ENCODE assay signal across 12 cellular contexts in genomic region chr9:130045657-130046450, GRCh38. TPM values are rescaled to one million over a fixed set of nuclear protein-coding genes. Genes with fewer than 3 reads are reported as not detected.
DNase-seq lines count a peak whose midpoint lies in the region; ATAC-seq and TF ChIP-seq lines count a peak whose summit lies in the region.
"Had no signal": no experiment of that assay in that cellular context is flagged by ENCODE, and none has a peak within 500 bp of the region (broad histone marks: within the 10 kb centered on the region; RNA-seq: fewer than 3 reads in every experiment).

No MANE protein-coding gene starts in this region.

- no peak overlapping the region for H3K23ac ChIP-seq in mesenchymal stem cell (ENCODE audit: low read length in 2 of 2)

- CTCF ChIA-PET in naive thymus-derived CD4-positive, alpha-beta T cell (lab: Charles Lee), result interaction anchor here (0.6 to 1.7 kb wide), 4 partner anchors 23 to 662 kb away, joined by 3 to 4 read pairs (median 4); no protein-coding TSS in a partner anchor

- TF ChIP-seq CTCF in CD14-positive monocyte (IDR thresholded peaks at IDR 0.05), result no peak

- WGBS in mesenchymal stem cell, result 92% methylated on average over 2 of the region's 4 CpGs

- H3K14ac ChIP-seq in mesenchymal stem cell (ENCODE audit: low read length in 2 of 2), result no peak overlapping the region

- H4K8ac ChIP-seq in mesenchymal stem cell (ENCODE audit: low read length), result no peak overlapping the region

- H2AK5ac ChIP-seq in mesenchymal stem cell (ENCODE audit: low read length, severe bottlenecking), result no peak overlapping the region

- ATAC-seq in naive thymus-derived CD4-positive, alpha-beta T cell, result no peak

- no peak overlapping the region for H2BK12ac ChIP-seq in mesenchymal stem cell (ENCODE audit: low read length in 2 of 2)

- no peaks in the 10 kb centered on the region for H3K9me3 Mint-ChIP-seq in CD14-positive monocyte
- no peaks in the 10 kb centered on the region for H3K9me3 Mint-ChIP-seq in activated T-helper 1 cell treated with anti-CD3 and anti-CD28 coated beads, Interleukin-12 subunit alpha, Interleukin-12 subunit beta, Interleukin-2, Interleukin-4 antibody, amounts not matched to agents 30 ng/mL and 10 ng/mL and 1 ng/mL, durations not matched to agents 14 hours and 24 hours and 36 hours
- peaks cover 0 to 9% (median 0%) of the 10 kb centered on the region in 11 donors for H3K9me3 Mint-ChIP-seq in naive thymus-derived CD4-positive, alpha-beta T cell

- peaks cover 37% of the 10 kb centered on the region for H3K79me2 ChIP-seq in Karpas-422 (ENCODE audit: low read length)

- H3K27me3 ChIP-seq in Karpas-422 (ENCODE audit: low read length) (no peaks in the 10 kb centered on the region), mesenchymal stem cell (ENCODE audit: control insufficient read depth in 1 of 2, insufficient read depth in 1 of 2, low read length in 2 of 2) (no peaks in the 10 kb centered on the region)
- no peaks in the 10 kb centered on the region for H3K27me3 ChIP-seq in naive thymus-derived CD4-positive, alpha-beta T cell (ENCODE audit: control insufficient read depth in 2 of 2, insufficient read depth in 2 of 2, low read length in 2 of 2)

- H2AFZ ChIP-seq in Karpas-422 (ENCODE audit: low read length) (0 out of 2 replicates have a peak overlapping the region, but pooled peaks have one; percentile 10), mesenchymal stem cell (ENCODE audit: low read depth, low read length) (no peak overlapping the region)

- intact Hi-C loops in CD14-positive monocyte (cut with micrococcal nuclease), result loop anchor here in 1 of 2 donors (10.0 kb wide), 1 partner anchor 81 kb away; no protein-coding TSS in a partner anchor
- intact Hi-C loops in activated T-helper 1 cell treated with anti-CD3 and anti-CD28 coated beads, Interleukin-12 subunit alpha, Interleukin-12 subunit beta, Interleukin-2, Interleukin-4 antibody, amounts not matched to agents 30 ng/mL and 10 ng/mL and 1 ng/mL, durations not matched to agents 14 hours and 24 hours and 36 hours (cut with micrococcal nuclease), result loop anchor here (1.0 kb wide), 1 partner anchor 7 kb away; the partner anchor contains the start of gene GPR107
- intact Hi-C loops in naive thymus-derived CD4-positive, alpha-beta T cell (cut with micrococcal nuclease), result loop anchor here (1.0 to 10.0 kb wide), 3 partner anchors 7 to 1219 kb away; partner anchors contain the start of genes CRAT (in 1 of the 2), GPR107 (in 1 of the 2) and PTPA (in 1 of the 2)

- no peaks in the 10 kb centered on the region for H3K27me3 Mint-ChIP-seq in CD14-positive monocyte (ENCODE audit: low read depth in 3 of 3)
- H3K27me3 Mint-ChIP-seq in activated T-helper 1 cell treated with anti-CD3 and anti-CD28 coated beads, Interleukin-12 subunit alpha, Interleukin-12 subunit beta, Interleukin-2, Interleukin-4 antibody, amounts not matched to agents 30 ng/mL and 10 ng/mL and 1 ng/mL, durations not matched to agents 14 hours and 24 hours and 36 hours (ENCODE audit: insufficient read depth), result no peaks in the 10 kb centered on the region
- peaks cover 0 to 5% (median 0%) of the 10 kb centered on the region in 5 donors for H3K27me3 Mint-ChIP-seq in naive thymus-derived CD4-positive, alpha-beta T cell

- H3K27ac Mint-ChIP-seq in CD14-positive monocyte, result peak overlapping the region; percentile 85 to 97 (median 92)
- H3K27ac Mint-ChIP-seq in activated T-helper 1 cell treated with anti-CD3 and anti-CD28 coated beads, Interleukin-12 subunit alpha, Interleukin-12 subunit beta, Interleukin-2, Interleukin-4 antibody, amounts not matched to agents 30 ng/mL and 10 ng/mL and 1 ng/mL, durations not matched to agents 14 hours and 24 hours and 36 hours, result peak overlapping the region; percentile 91
- H3K27ac Mint-ChIP-seq in naive thymus-derived CD4-positive, alpha-beta T cell, result peak overlapping the region; percentile 55 to 97 (median 87)

- H3K4ac ChIP-seq in mesenchymal stem cell (ENCODE audit: low read depth in 1 of 2, low read length in 2 of 2), result no peak overlapping the region

- no peak for DNase-seq in CD14-positive monocyte (ENCODE audit: low spot score)
- DNase-seq in Karpas-422, result peak; percentile 48
- DNase-seq in activated T-helper 1 cell treated with anti-CD3 and anti-CD28 coated beads, Interleukin-12 subunit alpha, Interleukin-12 subunit beta, Interleukin-2, Interleukin-4 antibody, amounts not matched to agents 30 ng/mL and 10 ng/mL and 1 ng/mL, durations not matched to agents 14 hours and 24 hours and 36 hours (ENCODE audit: low spot score), result no peak
- no peak for DNase-seq in naive thymus-derived CD4-positive, alpha-beta T cell
- DNase-seq in mesenchymal stem cell, result no peak
- no peak for DNase-seq in NCI-H446 (lab: John Stamatoyannopoulos, UW)
- DNase-seq in COLO668 (lab: John Stamatoyannopoulos, UW; ENCODE audit: unreplicated experiment), result no peak
- no peak for DNase-seq in SW480 (ENCODE audit: low spot score)
- DNase-seq: activated effector memory CD4-positive, alpha-beta T cell treated with Interleukin-2 at 50 U/mL for 16 hours; NCI-H345; SW 1271 had no signal

- POLR2A ChIA-PET in naive thymus-derived CD4-positive, alpha-beta T cell (lab: Charles Lee), result interaction anchor here (0.6 to 4.8 kb wide), 12 partner anchors 10 to 221 kb away, joined by 3 to 75 read pairs (median 4); partner anchors contain the start of genes C9orf78 and TOR1A

- no peaks in the 10 kb centered on the region for H4K20me1 ChIP-seq in Karpas-422 (ENCODE audit: insufficient read depth, low read depth, low read length)

- H2BK15ac ChIP-seq in mesenchymal stem cell (ENCODE audit: low read depth, poor library complexity, severe bottlenecking), result no peak overlapping the region

- no peak overlapping the region for H4K91ac ChIP-seq in mesenchymal stem cell (ENCODE audit: low read length)

- peaks cover 37% of the 10 kb centered on the region for H3K4me1 ChIP-seq in Karpas-422 (ENCODE audit: low read length)
- H3K4me1 ChIP-seq in naive thymus-derived CD4-positive, alpha-beta T cell (ENCODE audit: control insufficient read depth in 2 of 2, insufficient read depth in 2 of 2, low read length in 2 of 2), result peaks cover 21 to 25% of the 10 kb centered on the region in 2 donors
- peaks cover 12% of the 10 kb centered on the region for H3K4me1 ChIP-seq in mesenchymal stem cell (ENCODE audit: control insufficient read depth, insufficient read depth, low read depth, low read length)

- H3K4me2 ChIP-seq in Karpas-422 (ENCODE audit: low read depth, low read length, poor library complexity, severe bottlenecking) (peak overlapping the region; percentile 82), mesenchymal stem cell (ENCODE audit: low read length, poor library complexity, severe bottlenecking) (no peak overlapping the region)

- H3K36me3 ChIP-seq in Karpas-422 (ENCODE audit: insufficient read depth, low read length) (no peaks in the 10 kb centered on the region), mesenchymal stem cell (ENCODE audit: control insufficient read depth in 1 of 2, insufficient read depth in 2 of 2, low read depth in 1 of 2, low read length in 2 of 2) (peaks cover 0 to 4% of the 10 kb centered on the region in 2 experiments)
- H3K36me3 ChIP-seq in naive thymus-derived CD4-positive, alpha-beta T cell (ENCODE audit: control insufficient read depth in 2 of 3, insufficient read depth in 3 of 3, low read length in 3 of 3), result peaks cover 0 to 12% (median 0%) of the 10 kb centered on the region in 3 experiments
- H3K36me3 ChIP-seq: thoracic aorta had no signal

- H3K4me3 ChIP-seq in Karpas-422 (ENCODE audit: low read length) (peak overlapping the region; percentile 46), mesenchymal stem cell (ENCODE audit: insufficient read depth in 1 of 2, low read depth in 1 of 2, low read length in 2 of 2) (no peak overlapping the region)
- H3K4me3 ChIP-seq in naive thymus-derived CD4-positive, alpha-beta T cell (ENCODE audit: low read length), result no peak overlapping the region
- H3K4me3 ChIP-seq: thoracic aorta had no signal

- no peaks in the 10 kb centered on the region for H3K36me3 Mint-ChIP-seq in CD14-positive monocyte
- peaks cover 14% of the 10 kb centered on the region for H3K36me3 Mint-ChIP-seq in activated T-helper 1 cell treated with anti-CD3 and anti-CD28 coated beads, Interleukin-12 subunit alpha, Interleukin-12 subunit beta, Interleukin-2, Interleukin-4 antibody, amounts not matched to agents 30 ng/mL and 10 ng/mL and 1 ng/mL, durations not matched to agents 14 hours and 24 hours and 36 hours (ENCODE audit: low read depth)
- peaks cover 0 to 12% (median 6%) of the 10 kb centered on the region in 5 donors for H3K36me3 Mint-ChIP-seq in naive thymus-derived CD4-positive, alpha-beta T cell

- H2BK5ac ChIP-seq in mesenchymal stem cell (ENCODE audit: low read depth, low read length, poor library complexity, severe bottlenecking), result no peak overlapping the region

- H3K9ac ChIP-seq in Karpas-422 (ENCODE audit: low read length), result peak overlapping the region; percentile 62
- H3K9ac ChIP-seq in mesenchymal stem cell (ENCODE audit: low read length), result no peak overlapping the region

- H3K4me3 Mint-ChIP-seq in CD14-positive monocyte, result peak overlapping the region; percentile 43 to 86
- peak overlapping the region; percentile 70 for H3K4me3 Mint-ChIP-seq in activated T-helper 1 cell treated with anti-CD3 and anti-CD28 coated beads, Interleukin-12 subunit alpha, Interleukin-12 subunit beta, Interleukin-2, Interleukin-4 antibody, amounts not matched to agents 30 ng/mL and 10 ng/mL and 1 ng/mL, durations not matched to agents 14 hours and 24 hours and 36 hours
- peak overlapping the region in 9 of 10 donors; percentile 67 to 100 (median 87) for H3K4me3 Mint-ChIP-seq in naive thymus-derived CD4-positive, alpha-beta T cell

- peaks cover 36% of the 10 kb centered on the region for H3K4me1 Mint-ChIP-seq in CD14-positive monocyte
- H3K4me1 Mint-ChIP-seq in activated T-helper 1 cell treated with anti-CD3 and anti-CD28 coated beads, Interleukin-12 subunit alpha, Interleukin-12 subunit beta, Interleukin-2, Interleukin-4 antibody, amounts not matched to agents 30 ng/mL and 10 ng/mL and 1 ng/mL, durations not matched to agents 14 hours and 24 hours and 36 hours (ENCODE audit: low read depth), result peaks cover 44% of the 10 kb centered on the region
- peaks cover 24 to 53% (median 44%) of the 10 kb centered on the region in 7 donors for H3K4me1 Mint-ChIP-seq in naive thymus-derived CD4-positive, alpha-beta T cell

- H3K9me2 ChIP-seq in Karpas-422 (replicated peaks; ENCODE audit: insufficient read depth, low read length), result no peaks in the 10 kb centered on the region

- H3K79me1 ChIP-seq in mesenchymal stem cell (replicated peaks; ENCODE audit: low read length, poor library complexity, severe bottlenecking), result peaks cover 11% of the 10 kb centered on the region

- H2BK120ac ChIP-seq in mesenchymal stem cell (ENCODE audit: low read depth, low read length), result no peak overlapping the region

- H3K9me3 ChIP-seq in Karpas-422 (ENCODE audit: low read length), result no peaks in the 10 kb centered on the region
- H3K9me3 ChIP-seq in naive thymus-derived CD4-positive, alpha-beta T cell (ENCODE audit: control insufficient read depth in 2 of 3, low read length in 3 of 3), result no peaks in the 10 kb centered on the region
- H3K9me3 ChIP-seq in mesenchymal stem cell (ENCODE audit: control insufficient read depth, low read length), result no peaks in the 10 kb centered on the region
- H3K9me3 ChIP-seq: thoracic aorta had no signal

- H3K18ac ChIP-seq in mesenchymal stem cell (ENCODE audit: low read depth in 1 of 2, low read length in 2 of 2), result no peak overlapping the region

- H3K27ac ChIP-seq in Karpas-422 (ENCODE audit: low read length) (peak overlapping the region; percentile 93), mesenchymal stem cell (ENCODE audit: low read length, poor library complexity, severe bottlenecking) (no peak overlapping the region)
- no peak overlapping the region for H3K27ac ChIP-seq in naive thymus-derived CD4-positive, alpha-beta T cell (ENCODE audit: low read depth, low read length)
- H3K27ac ChIP-seq: thoracic aorta had no signal

RNA-seq across cellular contexts. Expression of gene FNBP1, which starts 2.9 kb away (rescaled TPM):
- polyA plus RNA-seq in CD14-positive monocyte, result 10 to 100 TPM; 51.4 to 60.7 TPM
- 205 and 280 TPM in 2 replicates for total RNA-seq in Karpas-422 (2014; rRNA removed; shearing (Covaris generic); ENCODE audit: low replicate concordance)
- total RNA-seq in activated T-helper 1 cell treated with anti-CD3 and anti-CD28 coated beads, Interleukin-12 subunit alpha, Interleukin-12 subunit beta, Interleukin-2, Interleukin-4 antibody, amounts not matched to agents 30 ng/mL and 10 ng/mL and 1 ng/mL, durations not matched to agents 14 hours and 24 hours and 36 hours, result 195 and 202 TPM in 2 replicates
- total RNA-seq in naive thymus-derived CD4-positive, alpha-beta T cell, result 100 to 1,000 TPM; 160 to 207 (median 174) TPM
- 100 to 1,000 TPM; 138 to 160 TPM for polyA plus RNA-seq in naive thymus-derived CD4-positive, alpha-beta T cell
- polyA plus RNA-seq in mesenchymal stem cell (2013, experiment 1 of 2), result 47.4 TPM
- 45.8 TPM for polyA plus RNA-seq in mesenchymal stem cell (2013, experiment 2 of 2)

RNA-seq across cellular contexts. Expression of gene GPR107, which starts 7.9 kb away (rescaled TPM):
- polyA plus RNA-seq in CD14-positive monocyte, result 1 to 10 TPM; 6.0 TPM
- total RNA-seq in Karpas-422 (2014; rRNA removed; shearing (Covaris generic); ENCODE audit: low replicate concordance), result 9.6 and 11.6 TPM in 2 replicates
- total RNA-seq in activated T-helper 1 cell treated with anti-CD3 and anti-CD28 coated beads, Interleukin-12 subunit alpha, Interleukin-12 subunit beta, Interleukin-2, Interleukin-4 antibody, amounts not matched to agents 30 ng/mL and 10 ng/mL and 1 ng/mL, durations not matched to agents 14 hours and 24 hours and 36 hours, result 23.1 and 24.9 TPM in 2 replicates
- 10 to 100 TPM; 21.6 to 24.0 (median 22.8) TPM for total RNA-seq in naive thymus-derived CD4-positive, alpha-beta T cell
- 1 to 10 TPM; 2.8 to 3.0 TPM for polyA plus RNA-seq in naive thymus-derived CD4-positive, alpha-beta T cell
- polyA plus RNA-seq in mesenchymal stem cell (2013, experiment 1 of 2), result 42.9 TPM
- 42.6 TPM for polyA plus RNA-seq in mesenchymal stem cell (2013, experiment 2 of 2)
